28 cellular contexts compared by ENCODE assay signal in genomic region chr1:202251424-202252256, GRCh38. TPM values are rescaled to one million over a fixed set of nuclear protein-coding genes. Genes with fewer than 3 reads are reported as not detected.
DNase-seq lines count a peak whose midpoint lies in the region; ATAC-seq and TF ChIP-seq lines count a peak whose summit lies in the region.
"Had no signal": no experiment of that assay in that cellular context is flagged by ENCODE, and none has a peak within 500 bp of the region (broad histone marks: within the 10 kb centered on the region; RNA-seq: fewer than 3 reads in every experiment).

No MANE protein-coding gene starts in this region.

- no peaks in the 10 kb centered on the region for H3K27me3 ChIP-seq in RWPE2 (ENCODE audit: insufficient read depth, poor library complexity, severe bottlenecking)
- H3K27me3 ChIP-seq: adrenal gland had no signal

- no peak overlapping the region for H3K4me3 Mint-ChIP-seq in stimulated activated naive CD8-positive, alpha-beta T cell treated with anti-CD3 and anti-CD28 coated beads, Interleukin-15, amount 100 ng/mL, for 72 hours
- H3K4me3 Mint-ChIP-seq: activated CD4-positive, alpha-beta memory T cell treated with anti-CD3 and anti-CD28 coated beads, Interleukin-2, amount 10 ng/mL, durations not matched to agents 7 days and 5 days; CD14-positive monocyte; naive thymus-derived CD4-positive, alpha-beta T cell had no signal

- H3K36me3 ChIP-seq in RWPE2 (ENCODE audit: low read depth), result no peaks in the 10 kb centered on the region
- H3K36me3 ChIP-seq: adrenal gland, brain microvascular endothelial cell, left ventricle myocardium inferior had no signal

- H3K4me1 Mint-ChIP-seq in stimulated activated naive CD8-positive, alpha-beta T cell treated with anti-CD3 and anti-CD28 coated beads, Interleukin-15, amount 100 ng/mL, for 72 hours, result peaks cover under 1% of the 10 kb centered on the region
- H3K4me1 Mint-ChIP-seq: activated CD4-positive, alpha-beta memory T cell treated with anti-CD3 and anti-CD28 coated beads, Interleukin-2, amount 10 ng/mL, durations not matched to agents 7 days and 5 days had no signal

- no peaks in the 10 kb centered on the region for H3K9me3 Mint-ChIP-seq in stimulated activated naive CD8-positive, alpha-beta T cell treated with anti-CD3 and anti-CD28 coated beads, Interleukin-15, amount 100 ng/mL, for 72 hours
- H3K9me3 Mint-ChIP-seq: activated CD4-positive, alpha-beta memory T cell treated with anti-CD3 and anti-CD28 coated beads, Interleukin-2, amount 10 ng/mL, durations not matched to agents 7 days and 5 days; CD14-positive monocyte; naive thymus-derived CD4-positive, alpha-beta T cell had no signal

- no peak for TF ChIP-seq CTCF in RWPE2 (IDR thresholded peaks at IDR 0.05; ENCODE audit: poor library complexity, severe bottlenecking)

- ATAC-seq in stimulated activated naive CD8-positive, alpha-beta T cell treated with anti-CD3 and anti-CD28 coated beads, Interleukin-15, amount 100 ng/mL, for 72 hours, result peak; percentile 72
- ATAC-seq in stimulated activated naive CD8-positive, alpha-beta T cell treated with anti-CD3 and anti-CD28 coated beads, Interleukin-15, Interleukin-2, amounts not matched to agents 100 U/mL and 50 U/mL, for 24 hours, result no peak
- no peak for ATAC-seq in RWPE2 (ENCODE audit: low read depth)
- ATAC-seq in GM18907 (IDR thresholded peaks at IDR 0.05; ENCODE audit: unreplicated experiment), result no peak
- ATAC-seq: naive thymus-derived CD4-positive, alpha-beta T cell had no signal

- H3K27ac Mint-ChIP-seq in stimulated activated naive CD8-positive, alpha-beta T cell treated with anti-CD3 and anti-CD28 coated beads, Interleukin-15, amount 100 ng/mL, for 72 hours, result peak overlapping the region in 1 of 2 donors; percentile 4
- H3K27ac Mint-ChIP-seq: activated CD4-positive, alpha-beta memory T cell treated with anti-CD3 and anti-CD28 coated beads, Interleukin-2, amount 10 ng/mL, durations not matched to agents 7 days and 5 days; CD14-positive monocyte; naive thymus-derived CD4-positive, alpha-beta T cell had no signal

- H3K27me3 Mint-ChIP-seq in stimulated activated naive CD8-positive, alpha-beta T cell treated with anti-CD3 and anti-CD28 coated beads, Interleukin-15, amount 100 ng/mL, for 72 hours, result peaks cover 31% of the 10 kb centered on the region

- H3K27ac ChIP-seq in RWPE2 (ENCODE audit: poor library complexity, severe bottlenecking), result no peak overlapping the region
- H3K27ac ChIP-seq: adrenal gland, brain microvascular endothelial cell, epithelial cell of prostate, left ventricle myocardium inferior had no signal

- no peaks in the 10 kb centered on the region for H3K9me3 ChIP-seq in RWPE2 (ENCODE audit: severe bottlenecking)
- H3K9me3 ChIP-seq: adrenal gland, left ventricle myocardium inferior, thoracic aorta had no signal

- DNase-seq in stimulated activated naive CD8-positive, alpha-beta T cell treated with anti-CD3 and anti-CD28 coated beads, Interleukin-15, amount 100 ng/mL, for 72 hours, result no peak
- DNase-seq in stimulated activated naive CD8-positive, alpha-beta T cell treated with anti-CD3 and anti-CD28 coated beads, Interleukin-15, Interleukin-2, amounts not matched to agents 100 U/mL and 50 U/mL, for 24 hours, result no peak
- DNase-seq in RWPE2 (ENCODE audit: low spot score) (peak; percentile 21), islet precursor cell (peak; percentile 39), retina (no peak), HT-29 (ENCODE audit: low spot score) (no peak)
- DNase-seq: activated CD4-positive, alpha-beta memory T cell treated with anti-CD3 and anti-CD28 coated beads, Interleukin-2, amount 10 ng/mL, durations not matched to agents 7 days and 5 days; activated CD4-positive, CD25-positive, alpha-beta regulatory T cell; brain microvascular endothelial cell; Calu3; DMS79 treated with DMSO at 0.1 percent for 48 hours; GF-D8; left ventricle myocardium inferior; midbrain; naive thymus-derived CD4-positive, alpha-beta T cell; NCI-H524 treated with DMSO at 0.1 percent for 48 hours; SHP77 treated with DMSO at 0.1 percent for 48 hours; stimulated activated CD4-positive, alpha-beta T cell treated with anti-CD3 and anti-CD28 coated beads, Interleukin-4, amount 100 ng/mL, for 1 hour; stimulated activated naive CD4-positive, alpha-beta T cell; T-helper 9 cell had no signal

- H3K4me1 ChIP-seq in RWPE2 (ENCODE audit: insufficient read depth, poor library complexity, severe bottlenecking), result no peaks in the 10 kb centered on the region
- H3K4me1 ChIP-seq: adrenal gland, left ventricle myocardium inferior had no signal

- no peak overlapping the region for H3K4me3 ChIP-seq in RWPE2 (ENCODE audit: severe bottlenecking)
- H3K4me3 ChIP-seq: adrenal gland, left ventricle myocardium inferior, thoracic aorta had no signal

RNA-seq across cellular contexts. Expression of gene LGR6, which starts 58.0 kb away (rescaled TPM):
- 0.18 and 0.42 TPM in 2 replicates for total RNA-seq in HT-29 (2014; rRNA removed; shearing (Covaris generic))
- total RNA-seq: Calu3, glomerular endothelial cell, LHCN-M2, osteoblast had no signal

Comparison
In these comparisons a context has a peak if more than half of its experiments do, and no peak if none do; other contexts are left out.
1. DNase-seq: peak in RWPE2 (single experiment) and islet precursor cell (single experiment); none in stimulated activated naive CD8-positive, alpha-beta T cell treated with anti-CD3 and anti-CD28 coated beads, Interleukin-15, amount 100 ng/mL, for 72 hours (0 of 2), stimulated activated naive CD8-positive, alpha-beta T cell treated with anti-CD3 and anti-CD28 coated beads, Interleukin-15, Interleukin-2, amounts not matched to agents 100 U/mL and 50 U/mL, for 24 hours (single experiment), retina (single experiment) and HT-29 (single experiment).